ENCODE assay signal across 7 cellular contexts in the genomic region with DNA sequence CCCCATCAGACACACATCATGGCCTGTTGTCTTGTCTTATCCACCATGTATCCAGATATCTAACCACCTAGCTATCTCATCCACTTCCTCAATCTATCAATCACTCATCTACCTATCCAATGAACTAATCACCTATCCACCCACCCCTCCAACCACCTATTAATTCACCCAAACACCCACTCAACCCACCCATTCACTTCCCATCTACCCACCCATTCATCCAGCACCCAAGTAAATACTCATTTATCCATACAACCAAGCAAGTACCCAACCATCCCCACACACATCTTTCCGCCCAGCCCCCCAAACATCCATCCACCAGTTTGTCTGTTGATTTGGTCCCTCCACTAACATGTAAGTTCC. TPM values are rescaled to one million over a fixed set of nuclear protein-coding genes. Genes with fewer than 3 reads are reported as not detected.
DNase-seq lines count a peak whose midpoint lies in the region; ATAC-seq and TF ChIP-seq lines count a peak whose summit lies in the region.
"Had no signal": no experiment of that assay in that cellular context is flagged by ENCODE, and none has a peak within 500 bp of the region (broad histone marks: within the 10 kb centered on the region; RNA-seq: fewer than 3 reads in every experiment).

No MANE protein-coding gene starts in this region.

- H3K4me1 Mint-ChIP-seq in brain: peaks cover 21% of the 10 kb centered on the region

- H3K4me1 ChIP-seq in HUES48 (ENCODE audit: control insufficient read depth, insufficient read depth, low read length): peaks cover 11% of the 10 kb centered on the region; the same call in 1 of the 2 replicates
- H3K4me1 ChIP-seq in rectal smooth muscle tissue (ENCODE audit: control insufficient read depth, insufficient read depth, low read length): peaks cover 11% of the 10 kb centered on the region

- in situ Hi-C loops in G401 (cut with HindIII; ENCODE audit: low sequenced_read_pairs): no loop called here

- peaks cover 17% of the 10 kb centered on the region for H3K36me3 Mint-ChIP-seq in brain

- ATAC-seq in left lobe of liver: no peak

- peaks cover 35% of the 10 kb centered on the region for H3K27me3 Mint-ChIP-seq in brain

- no peak for TF ChIP-seq CTCF in brain (conservative IDR thresholded peaks at IDR 0.05)

- H3K27ac Mint-ChIP-seq in brain: peak overlapping the region; percentile 28 to 90 (median 85)

- H3K9ac ChIP-seq in HUES48 (ENCODE audit: low read depth, low read length) (no peak overlapping the region), rectal smooth muscle tissue (ENCODE audit: low read length) (no peak overlapping the region)

- DNase-seq in T1000 (lab: John Stamatoyannopoulos, UW) (no peak), G401 (ENCODE audit: low spot score) (no peak), left lobe of liver (ENCODE audit: low spot score) (no peak)
- DNase-seq: kidney glomerular epithelial cell had no signal

- H3K36me3 ChIP-seq in HUES48 (ENCODE audit: control insufficient read depth, insufficient read depth, low read length) (no peaks in the 10 kb centered on the region), rectal smooth muscle tissue (ENCODE audit: control insufficient read depth, insufficient read depth, low read length) (no peaks in the 10 kb centered on the region)

- no peaks in the 10 kb centered on the region for H3K9me3 ChIP-seq in HUES48 (ENCODE audit: control insufficient read depth, insufficient read depth, low read length)

- H3K27me3 ChIP-seq in HUES48 (ENCODE audit: control insufficient read depth, insufficient read depth, low read length) (peaks cover 28% of the 10 kb centered on the region), rectal smooth muscle tissue (ENCODE audit: control insufficient read depth, insufficient read depth, low read length) (no peaks in the 10 kb centered on the region)

- H3K9me3 Mint-ChIP-seq in brain: peaks cover 0 to 11% (median 6%) of the 10 kb centered on the region in 5 experiments

- peak overlapping the region; percentile 82 to 91 (median 86) for H3K4me3 Mint-ChIP-seq in brain

- H3K27ac ChIP-seq in HUES48 (ENCODE audit: low read depth, low read length) (no peak overlapping the region), rectal smooth muscle tissue (ENCODE audit: low read depth, low read length) (peak overlapping the region; percentile 72)

- H3K4me3 ChIP-seq in HUES48 (ENCODE audit: low read depth, low read length) (peak overlapping the region; percentile 62; the same call in 1 of the 2 replicates), rectal smooth muscle tissue (ENCODE audit: low read length) (peak overlapping the region; percentile 14)

RNA-seq across cellular contexts. Expression of a gene that starts 0.8 kb away (rescaled TPM):
- polyA plus RNA-seq in brain (ENCODE audit: insufficient read depth, low read depth, low replicate concordance): 39.5 TPM
- 24.9 and 28.2 TPM in 2 replicates for total RNA-seq in G401 (2014; rRNA removed; shearing (Covaris generic))
- 18.7 TPM for total RNA-seq in left lobe of liver

RNA-seq across cellular contexts. Expression of a gene that starts 13.8 kb away (rescaled TPM):
- 1.1 TPM for polyA plus RNA-seq in brain (ENCODE audit: insufficient read depth, low read depth, low replicate concordance)
- not detected in 2 replicates for total RNA-seq in G401 (2014; rRNA removed; shearing (Covaris generic))
- total RNA-seq in left lobe of liver: 1.9 TPM

RNA-seq across cellular contexts. Expression of a gene that starts 28.8 kb away (rescaled TPM):
- polyA plus RNA-seq in brain (ENCODE audit: insufficient read depth, low read depth, low replicate concordance): not detected
- total RNA-seq in G401 (2014; rRNA removed; shearing (Covaris generic)): not detected in 2 replicates
- 65.8 TPM for total RNA-seq in left lobe of liver

RNA-seq across cellular contexts. Expression of a gene that starts 31.7 kb away (rescaled TPM):
- polyA plus RNA-seq in brain (ENCODE audit: insufficient read depth, low read depth, low replicate concordance): 71.8 TPM
- total RNA-seq in G401 (2014; rRNA removed; shearing (Covaris generic)): 86.3 and 92.4 TPM in 2 replicates
- 64.5 TPM for total RNA-seq in left lobe of liver

RNA-seq across cellular contexts. Expression of a gene that starts 57.8 kb away (rescaled TPM):
- not detected for polyA plus RNA-seq in brain (ENCODE audit: insufficient read depth, low read depth, low replicate concordance)
- total RNA-seq in G401 (2014; rRNA removed; shearing (Covaris generic)): 0.80 and 2.8 TPM in 2 replicates
- total RNA-seq in left lobe of liver: 1.5 TPM

Comparison
In these comparisons a context has a peak if more than half of its experiments do, and no peak if none do; other contexts are left out.
1. RNA of a gene that starts 28.8 kb away (total RNA-seq): 65.8 TPM in left lobe of liver (single experiment); not detected in G401; every median in the first group is over 10 times any median in the second.